Comparison of ENCODE assay signal across 8 cellular contexts in the genomic region with DNA sequence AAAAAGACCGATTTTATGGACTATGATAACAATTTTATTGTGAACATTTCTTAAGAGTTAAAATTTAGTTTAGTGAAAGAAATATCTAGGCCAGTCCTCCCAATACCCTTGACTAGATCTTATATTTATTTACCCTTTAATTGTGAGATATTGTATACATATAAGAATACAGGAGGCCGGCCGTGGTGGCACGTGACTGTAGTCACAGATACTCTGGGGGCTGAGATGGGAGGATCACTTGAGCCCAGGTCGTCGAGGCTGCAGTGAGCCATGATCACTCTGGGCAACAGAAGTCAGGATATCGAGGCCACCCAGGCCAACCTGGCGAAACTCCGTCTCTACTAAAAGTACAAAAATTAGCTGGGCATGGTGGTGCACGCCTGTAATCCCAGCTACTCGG. TPM values are rescaled to one million over a fixed set of nuclear protein-coding genes. Genes with fewer than 3 reads are reported as not detected.
A peak's percentile ranks its signal among the peaks of the same experiment; 100 is the strongest.
DNase-seq lines count a peak whose midpoint lies in the region; ATAC-seq, FAIRE-seq and TF ChIP-seq lines count a peak whose summit lies in the region.

No MANE protein-coding gene starts in this region.

- peak overlapping the region; percentile 85 to 94 for H3K4me3 ChIP-seq in kidney (ENCODE audit: low read length in 2 of 2)
- peak overlapping the region; percentile 82 to 91 for H3K4me3 ChIP-seq in tibial artery

- H3K27ac Mint-ChIP-seq in activated B cell treated with CpG ODN at 0.5 μM for 24 hours = peak overlapping the region; percentile 91

- H3K9me3 Mint-ChIP-seq in activated T-cell treated with anti-CD3 and anti-CD28 coated beads, Interleukin-2, amount 50 U/mL, for 4 hours = no peaks in the 10 kb centered on the region
- H3K9me3 Mint-ChIP-seq in activated B cell treated with CpG ODN at 0.5 μM for 24 hours = no peaks in the 10 kb centered on the region

- peak overlapping the region; percentile 91 to 92 for H3K9ac ChIP-seq in kidney (ENCODE audit: low read length in 2 of 2)

- CTCF ChIA-PET in activated B cell treated with CpG ODN at 0.5 μM for 24 hours (lab: Charles Lee) = interaction anchor here (1.3 to 2.0 kb wide), 2 partner anchors 13 to 26 kb away, joined by 5 to 7 read pairs; a partner anchor contains a TSS

- H3K27me3 ChIP-seq in tibial artery = no peaks in the 10 kb centered on the region

- no peak for ATAC-seq in activated T-cell treated with anti-CD3 and anti-CD28 coated beads, Interleukin-2, amount 50 U/mL, for 4 hours
- no peak for ATAC-seq in activated B cell treated with CpG ODN at 0.5 μM for 24 hours (ENCODE audit: low read depth)
- no peak for ATAC-seq in GM21825 (IDR thresholded peaks at IDR 0.05; ENCODE audit: unreplicated experiment)
- no peak for ATAC-seq in GM19397 (IDR thresholded peaks at IDR 0.05; ENCODE audit: unreplicated experiment)

- peaks cover 8 to 13% of the 10 kb centered on the region in 2 donors for H3K36me3 ChIP-seq in kidney (ENCODE audit: control insufficient read depth in 1 of 2, insufficient read depth in 2 of 2, low read length in 2 of 2)
- H3K36me3 ChIP-seq in tibial artery = peaks cover 9 to 24% (median 11%) of the 10 kb centered on the region in 3 donors

- H3K27ac ChIP-seq in kidney (ENCODE audit: low read depth in 2 of 2, low read length in 2 of 2) (no peak overlapping the region), tibial artery (peak overlapping the region; percentile 75 to 85)

- H3K4me1 ChIP-seq in kidney (ENCODE audit: control insufficient read depth in 1 of 2, insufficient read depth in 1 of 2, low read depth in 1 of 2, low read length in 2 of 2) (peaks cover 0 to 3% of the 10 kb centered on the region in 2 donors), tibial artery (peaks cover 0 to 23% (median 13%) of the 10 kb centered on the region in 4 donors)

- H3K4me3 Mint-ChIP-seq in activated T-cell treated with anti-CD3 and anti-CD28 coated beads, Interleukin-2, amount 50 U/mL, for 4 hours = peak overlapping the region; percentile 93
- H3K4me3 Mint-ChIP-seq in activated B cell treated with CpG ODN at 0.5 μM for 24 hours = peak overlapping the region; percentile 90

- H3K9me3 ChIP-seq in kidney (ENCODE audit: control insufficient read depth in 1 of 2, low read length in 2 of 2) = no peaks in the 10 kb centered on the region
- H3K9me3 ChIP-seq in tibial artery = no peaks in the 10 kb centered on the region

- no peaks in the 10 kb centered on the region for H3K27me3 Mint-ChIP-seq in activated T-cell treated with anti-CD3 and anti-CD28 coated beads, Interleukin-2, amount 50 U/mL, for 4 hours (ENCODE audit: low read depth)
- H3K27me3 Mint-ChIP-seq in activated B cell treated with CpG ODN at 0.5 μM for 24 hours = no peaks in the 10 kb centered on the region

- H3K36me3 Mint-ChIP-seq in activated T-cell treated with anti-CD3 and anti-CD28 coated beads, Interleukin-2, amount 50 U/mL, for 4 hours (ENCODE audit: insufficient read depth) = peaks cover 13% of the 10 kb centered on the region
- peaks cover 22% of the 10 kb centered on the region for H3K36me3 Mint-ChIP-seq in activated B cell treated with CpG ODN at 0.5 μM for 24 hours (ENCODE audit: low read depth)

- DNase-seq in activated T-cell treated with anti-CD3 and anti-CD28 coated beads, Interleukin-2, amount 50 U/mL, for 4 hours = no peak
- DNase-seq in activated T-cell treated with anti-CD3 and anti-CD28 coated beads, Interleukin-2, amount 50 U/mL, for 1 hour = no peak
- no peak for DNase-seq in activated B cell treated with CpG ODN at 0.5 μM for 24 hours
- no peak for DNase-seq in kidney
- DNase-seq in tibial artery = no peak
- no peak for DNase-seq in foreskin melanocyte

- peaks cover 32% of the 10 kb centered on the region for H3K4me1 Mint-ChIP-seq in activated T-cell treated with anti-CD3 and anti-CD28 coated beads, Interleukin-2, amount 50 U/mL, for 4 hours (ENCODE audit: low read depth)
- peaks cover 25% of the 10 kb centered on the region for H3K4me1 Mint-ChIP-seq in activated B cell treated with CpG ODN at 0.5 μM for 24 hours

- POLR2A ChIA-PET in activated B cell treated with CpG ODN at 0.5 μM for 24 hours (lab: Charles Lee) = interaction anchor here (0.6 to 6.2 kb wide), 3 partner anchors 14 to 197 kb away, joined by 5 to 30 read pairs (median 5); a partner anchor contains a TSS

- intact Hi-C loops in activated B cell treated with CpG ODN at 0.5 μM for 24 hours (cut with micrococcal nuclease) (loop anchor here (1.0 to 2.0 kb wide), 6 partner anchors 8 to 138 kb away; a partner anchor contains a TSS), kidney (cut with DNase I) (no loop called here), tibial artery (cut with DNase I; ENCODE audit: low total_unique reads) (no loop called here)

- no peak for FAIRE-seq in kidney (lab: Jason Lieb, UNC)

- no peak for TF ChIP-seq CTCF in activated B cell treated with CpG ODN at 0.5 μM for 24 hours (IDR thresholded peaks at IDR 0.05)
- no peak for TF ChIP-seq CTCF in kidney (IDR thresholded peaks at IDR 0.05; ENCODE audit: borderline replicate concordance, extremely low read depth, insufficient read depth)
- no peak for TF ChIP-seq CTCF in tibial artery (IDR thresholded peaks at IDR 0.05)

RNA-seq across cellular contexts. Expression of a gene that starts 0.8 kb away (rescaled TPM):
- total RNA-seq in activated T-cell treated with anti-CD3 and anti-CD28 coated beads, Interleukin-2, amount 50 U/mL, for 4 hours = 10 to 100 TPM; 62.1 to 63.7 (median 62.9) TPM
- total RNA-seq in activated B cell treated with CpG ODN at 0.5 μM for 24 hours = 25.5 and 25.6 TPM in 2 replicates
- total RNA-seq in kidney = 38.2 TPM
- polyA plus RNA-seq in kidney (ENCODE audit: insufficient read depth, low read depth, low replicate concordance) = 34.9 TPM

RNA-seq across cellular contexts. Expression of a gene that starts 8.0 kb away (rescaled TPM):
- 10 to 100 TPM; 18.5 to 25.6 (median 25.3) TPM for total RNA-seq in activated T-cell treated with anti-CD3 and anti-CD28 coated beads, Interleukin-2, amount 50 U/mL, for 4 hours
- total RNA-seq in activated B cell treated with CpG ODN at 0.5 μM for 24 hours (19.5 and 21.1 TPM in 2 replicates), kidney (15.4 TPM)
- polyA plus RNA-seq in kidney (ENCODE audit: insufficient read depth, low read depth, low replicate concordance) = 145 TPM

RNA-seq across cellular contexts. Expression of a gene that starts 14.0 kb away (rescaled TPM):
- total RNA-seq in activated T-cell treated with anti-CD3 and anti-CD28 coated beads, Interleukin-2, amount 50 U/mL, for 4 hours = under 1 TPM; 0.24 to 0.53 (median 0.25) TPM
- total RNA-seq in activated B cell treated with CpG ODN at 0.5 μM for 24 hours (5.7 and 6.5 TPM in 2 replicates), kidney (1.4 TPM)
- 0.47 TPM for polyA plus RNA-seq in kidney (ENCODE audit: insufficient read depth, low read depth, low replicate concordance)

RNA-seq across cellular contexts. Expression of a gene that starts 51.1 kb away (rescaled TPM):
- total RNA-seq in activated T-cell treated with anti-CD3 and anti-CD28 coated beads, Interleukin-2, amount 50 U/mL, for 4 hours = 10 to 100 TPM; 19.5 to 23.5 (median 20.3) TPM
- total RNA-seq in activated B cell treated with CpG ODN at 0.5 μM for 24 hours (23.2 and 25.2 TPM in 2 replicates), kidney (18.7 TPM)
- polyA plus RNA-seq in kidney (ENCODE audit: insufficient read depth, low read depth, low replicate concordance) = 37.5 TPM

RNA-seq across cellular contexts. Expression of a gene that starts 51.5 kb away (rescaled TPM):
- 10 to 100 TPM; 49.1 to 62.1 (median 49.9) TPM for total RNA-seq in activated T-cell treated with anti-CD3 and anti-CD28 coated beads, Interleukin-2, amount 50 U/mL, for 4 hours
- total RNA-seq in activated B cell treated with CpG ODN at 0.5 μM for 24 hours = 43.1 and 51.0 TPM in 2 replicates
- 41.6 TPM for total RNA-seq in kidney
- 56.7 TPM for polyA plus RNA-seq in kidney (ENCODE audit: insufficient read depth, low read depth, low replicate concordance)

Comparison
In these comparisons a context has a peak if more than half of its experiments do, and no peak if none do; other contexts are left out.
1. H3K27ac ChIP-seq: peak in tibial artery (2 of 2); none in kidney (0 of 2).